In genomic region chr11:75233688-75234295, GRCh38 we compare ENCODE assay signal across 1 cellular context.
A peak's percentile ranks its signal among the peaks of the same experiment; 100 is the strongest.
TF ChIP-seq lines count a peak whose summit lies in the region.

No MANE protein-coding gene starts in this region.

TF ChIP-seq in GM12878, 131 proteins besides CTCF, POLR2A, EP300 and RAD21:
- TF ChIP-seq REST (IDR thresholded peaks at IDR 0.05; ENCODE audit: low read depth, low read length) (peak; percentile 92), NR2C2 (IDR thresholded peaks at IDR 0.05; ENCODE audit: borderline replicate concordance, control insufficient read depth, insufficient read length, low read depth) (no peak)
TF ChIP-seq in GM12878: peak in this region for 1.
